Comparison of ENCODE assay signal across 8 cellular contexts in genomic region chr3:185308126-185308754, GRCh38. TPM values are rescaled to one million over a fixed set of nuclear protein-coding genes. Genes with fewer than 3 reads are reported as not detected.
A peak's percentile ranks its signal among the peaks of the same experiment; 100 is the strongest.
DNase-seq lines count a peak whose midpoint lies in the region.

No MANE protein-coding gene starts in this region.

- peak; percentile 38 for DNase-seq in NCI-H748 (lab: John Stamatoyannopoulos, UW; ENCODE audit: unreplicated experiment)
- no peak for DNase-seq in NCI-H748 treated with DMSO at 0.1 percent for 48 hours (lab: John Stamatoyannopoulos, UW)
- peak; percentile 76 for DNase-seq in HT1080 (ENCODE audit: low read depth)
- DNase-seq in RKO (ENCODE audit: low spot score), result peak; percentile 54
- DNase-seq in amniotic stem cell (lab: John Stamatoyannopoulos, UW), result peak; percentile 15
- DNase-seq in kidney glomerular epithelial cell (lab: John Stamatoyannopoulos, UW), result peak; percentile 54
- peak; percentile 6 to 25 for DNase-seq in stimulated activated CD8-positive, alpha-beta memory T cell treated with anti-CD3 and anti-CD28 coated beads, Interleukin-15, amount 100 ng/mL, for 48 hours (ENCODE audit: low read depth in 2 of 2)
- DNase-seq in UCSD-AML1 (lab: John Stamatoyannopoulos, UW; ENCODE audit: unreplicated experiment), result no peak

RNA-seq across cellular contexts. Expression of gene EHHADH, which starts 54.4 kb away (rescaled TPM):
- total RNA-seq in HT1080 (2014; rRNA removed; shearing (Covaris generic)), result 2.2 and 6.8 TPM in 2 replicates
- polyA plus RNA-seq in HT1080 (2015; cell fraction: cytosol; rRNA removed), result 2.1 and 2.8 TPM in 2 replicates
- polyA plus RNA-seq in HT1080 (2015; cell fraction: nucleus; rRNA removed), result 3.5 and 4.2 TPM in 2 replicates

RNA-seq across cellular contexts. Expression of gene MAP3K13, which starts 54.7 kb away (rescaled TPM):
- total RNA-seq in HT1080 (2014; rRNA removed; shearing (Covaris generic)), result 17.6 and 25.6 TPM in 2 replicates
- 31.7 and 36.6 TPM in 2 replicates for polyA plus RNA-seq in HT1080 (2015; cell fraction: cytosol; rRNA removed)
- polyA plus RNA-seq in HT1080 (2015; cell fraction: nucleus; rRNA removed), result 6.7 and 12.3 TPM in 2 replicates

Comparison
In these comparisons a context has a peak if more than half of its experiments do, and no peak if none do; other contexts are left out.
1. DNase-seq: peak in NCI-H748 (single experiment), HT1080 (single experiment), RKO (single experiment), amniotic stem cell (single experiment), kidney glomerular epithelial cell (single experiment) and stimulated activated CD8-positive, alpha-beta memory T cell treated with anti-CD3 and anti-CD28 coated beads, Interleukin-15, amount 100 ng/mL, for 48 hours (2 of 2); none in NCI-H748 treated with DMSO at 0.1 percent for 48 hours (single experiment) and UCSD-AML1 (single experiment).